28 cellular contexts compared by ENCODE assay signal in genomic region chr2:221087779-221088178, GRCh38.
"Had no signal": no experiment of that assay in that cellular context is flagged by ENCODE, and none has a peak within 500 bp of the region (broad histone marks: within the 10 kb centered on the region; RNA-seq: fewer than 3 reads in every experiment).

No MANE protein-coding gene starts in this region.

- H3K27ac Mint-ChIP-seq: dendritic cell treated with granulocyte-macrophage colony-stimulating factor and Interleukin-4, amounts not matched to agents 40 ng/mL and 50 ng/mL, for 4 days; effector memory CD8-positive, alpha-beta T cell; endodermal cell had no signal

- H3K36me3 ChIP-seq: colonic mucosa, esophagus muscularis mucosa, esophagus squamous epithelium, gastrocnemius medialis, gastroesophageal sphincter, heart left ventricle, heart right ventricle had no signal

- H3K27ac ChIP-seq: colonic mucosa, coronary artery, dorsolateral prefrontal cortex, epithelial cell of prostate, esophagus muscularis mucosa, esophagus squamous epithelium, foreskin keratinocyte, gastrocnemius medialis, gastroesophageal sphincter, heart left ventricle, heart right ventricle had no signal

- H3K9me3 Mint-ChIP-seq: dendritic cell treated with granulocyte-macrophage colony-stimulating factor and Interleukin-4, amounts not matched to agents 40 ng/mL and 50 ng/mL, for 4 days; effector memory CD8-positive, alpha-beta T cell had no signal

- H3K9me3 ChIP-seq: colonic mucosa, esophagus muscularis mucosa, esophagus squamous epithelium, gastrocnemius medialis, gastroesophageal sphincter, heart left ventricle, heart right ventricle had no signal

- H3K4me3 ChIP-seq: colonic mucosa, coronary artery, dorsolateral prefrontal cortex, esophagus muscularis mucosa, esophagus squamous epithelium, gastrocnemius medialis, gastroesophageal sphincter, heart left ventricle, heart right ventricle had no signal

- DNase-seq: colonic mucosa; cortex of kidney; dermis blood vessel endothelial cell; effector CD4-positive, alpha-beta T cell; effector CD8-positive, alpha-beta T cell; effector memory CD4-positive, alpha-beta T cell; effector memory CD8-positive, alpha-beta T cell; endodermal cell; erythroblast; esophagus squamous epithelium; foreskin fibroblast; foreskin keratinocyte; foreskin melanocyte; gastrocnemius medialis; glutamatergic neuron; head of caudate nucleus; heart left ventricle; heart right ventricle had no signal

- H3K27me3 ChIP-seq: colonic mucosa, esophagus muscularis mucosa, foreskin keratinocyte, gastrocnemius medialis, gastroesophageal sphincter, heart left ventricle, heart right ventricle had no signal

- H3K27me3 Mint-ChIP-seq: dendritic cell treated with granulocyte-macrophage colony-stimulating factor and Interleukin-4, amounts not matched to agents 40 ng/mL and 50 ng/mL, for 4 days had no signal

- H3K4me3 Mint-ChIP-seq: dendritic cell treated with granulocyte-macrophage colony-stimulating factor and Interleukin-4, amounts not matched to agents 40 ng/mL and 50 ng/mL, for 4 days; effector memory CD8-positive, alpha-beta T cell; endodermal cell had no signal

- H3K4me1 ChIP-seq: colonic mucosa, esophagus muscularis mucosa, esophagus squamous epithelium, foreskin keratinocyte, gastrocnemius medialis, gastroesophageal sphincter, heart left ventricle had no signal

- ATAC-seq: effector memory CD8-positive, alpha-beta T cell; esophagus mucosa; foreskin keratinocyte; gastrocnemius medialis; gastroesophageal sphincter; heart left ventricle; heart right ventricle had no signal

- H3K4me1 Mint-ChIP-seq: endodermal cell had no signal

- FAIRE-seq: colon, endometrium, frontal cortex had no signal
